In genomic region chr12:96425321-96425720, GRCh38 we compare ENCODE assay signal across 1 cellular context.
A peak's percentile ranks its signal among the peaks of the same experiment; 100 is the strongest.
TF ChIP-seq lines count a peak whose summit lies in the region.

No MANE protein-coding gene starts in this region.

TF ChIP-seq in GM12878, 131 proteins besides CTCF, POLR2A, EP300 and RAD21 (continued from another document):
- TF ChIP-seq ZBTB4 (CRISPR knock-in tag; IDR thresholded peaks at IDR 0.05): no peak
- no peak for TF ChIP-seq MTA3 (IDR thresholded peaks at IDR 0.05; ENCODE audit: borderline replicate concordance, low read length)
- no peak for TF ChIP-seq ZNF274 (IDR thresholded peaks at IDR 0.05; ENCODE audit: insufficient read depth, insufficient read length)
- no peak for TF ChIP-seq GATAD2B (conservative IDR thresholded peaks at IDR 0.05; ENCODE audit: low read depth)
- no peak for TF ChIP-seq ASH2L (IDR thresholded peaks at IDR 0.05; ENCODE audit: borderline replicate concordance, low read depth)
- no peak for TF ChIP-seq RELA (IDR thresholded peaks at IDR 0.05; ENCODE audit: borderline replicate concordance, partially characterized antibody)
- TF ChIP-seq POU2F2 (IDR thresholded peaks at IDR 0.05; ENCODE audit: borderline replicate concordance, low read depth, low read length): peak; percentile 97; the same call in 2 of the 3 replicates
